12 cellular contexts compared by ENCODE assay signal in genomic region chr18:10169064-10169562, GRCh38.
A peak's percentile ranks its signal among the peaks of the same experiment; 100 is the strongest.
DNase-seq lines count a peak whose midpoint lies in the region; ATAC-seq lines count a peak whose summit lies in the region.
"Had no signal": no experiment of that assay in that cellular context is flagged by ENCODE, and none has a peak within 500 bp of the region (broad histone marks: within the 10 kb centered on the region; RNA-seq: fewer than 3 reads in every experiment).

No MANE protein-coding gene starts in this region.

- no peak overlapping the region for H3K4me3 ChIP-seq in skeletal muscle cell (ENCODE audit: low read depth, low read length)
- H3K4me3 ChIP-seq: sigmoid colon had no signal

- DNase-seq in LHCN-M2 (ENCODE audit: low read depth) (peak; percentile 4), NCI-H774 (lab: John Stamatoyannopoulos, UW) (peak; percentile 75), dermis microvascular lymphatic vessel endothelial cell (ENCODE audit: low read depth in 2 of 2) (peak; percentile 39 to 91), skeletal muscle cell (ENCODE audit: low read depth) (peak; percentile 64), NCI-H2227 (lab: John Stamatoyannopoulos, UW; ENCODE audit: unreplicated experiment) (no peak), iPS-NIHi11 (ENCODE audit: low spot score) (no peak)
- DNase-seq: activated CD8-positive, alpha-beta memory T cell treated with anti-CD3 and anti-CD28 coated beads for 24 hours; Caco-2; HCEC 1CT; Kasumi-1; sigmoid colon had no signal

- no peak for ATAC-seq in HG02763 (IDR thresholded peaks at IDR 0.05; ENCODE audit: unreplicated experiment)

Comparison
In these comparisons a context has a peak if more than half of its experiments do, and no peak if none do; other contexts are left out.
1. DNase-seq: peak in LHCN-M2 (single experiment), NCI-H774 (single experiment), dermis microvascular lymphatic vessel endothelial cell (2 of 2) and skeletal muscle cell (single experiment); none in NCI-H2227 (single experiment) and iPS-NIHi11 (single experiment).